Comparison of ENCODE assay signal across 24 cellular contexts in genomic region chr3:53049987-53050386, GRCh38.
"Had no signal": no experiment of that assay in that cellular context is flagged by ENCODE, and none has a peak within 500 bp of the region (broad histone marks: within the 10 kb centered on the region; RNA-seq: fewer than 3 reads in every experiment).

No MANE protein-coding gene starts in this region.

- DNase-seq: colonic mucosa; effector CD8-positive, alpha-beta T cell; endodermal cell; hypothalamus; immature natural killer cell; islet precursor cell; kidney glomerular epithelial cell; left colon; left ventricle myocardium superior; mucosa of descending colon; naive B cell; stimulated activated CD4-positive, alpha-beta T cell treated with anti-CD3 and anti-CD28 coated beads, Interleukin-2, amount 100 ng/mL, for 24 hours; stimulated activated CD4-positive, alpha-beta T cell treated with anti-CD3 and anti-CD28 coated beads, Interleukin-4, amount 100 ng/mL, for 24 hours; stimulated activated naive CD4-positive, alpha-beta T cell treated with Interleukin-2 at 50 U/mL for 16 hours; thyroid gland; trophoblast cell had no signal

- H3K27ac Mint-ChIP-seq: dendritic cell treated with granulocyte-macrophage colony-stimulating factor and Interleukin-4, amounts not matched to agents 40 ng/mL and 50 ng/mL, for 4 days; endodermal cell; immature natural killer cell; memory B cell; natural killer cell treated with Interleukin-12 subunit alpha and Interleukin-12 subunit beta and Interleukin-15 and Interleukin-18, amount 100 ng/mL, for 72 hours; neural progenitor cell; progenitor cell of endocrine pancreas; stimulated activated effector memory CD8-positive, alpha-beta T cell treated with anti-CD3 and anti-CD28 coated beads, Interleukin-12 subunit alpha, Interleukin-12 subunit beta, amount 100 ng/mL, for 72 hours had no signal

- H3K36me3 Mint-ChIP-seq: immature natural killer cell; memory B cell; naive B cell; natural killer cell treated with Interleukin-12 subunit alpha and Interleukin-12 subunit beta and Interleukin-15 and Interleukin-18, amount 100 ng/mL, for 72 hours; neural progenitor cell had no signal

- H3K4me3 Mint-ChIP-seq: dendritic cell treated with granulocyte-macrophage colony-stimulating factor and Interleukin-4, amounts not matched to agents 40 ng/mL and 50 ng/mL, for 4 days; endodermal cell; memory B cell; naive B cell; natural killer cell treated with Interleukin-12 subunit alpha and Interleukin-12 subunit beta and Interleukin-15 and Interleukin-18, amount 100 ng/mL, for 72 hours; neural progenitor cell; stimulated activated effector memory CD8-positive, alpha-beta T cell treated with anti-CD3 and anti-CD28 coated beads, Interleukin-12 subunit alpha, Interleukin-12 subunit beta, amount 100 ng/mL, for 72 hours had no signal

- H3K27me3 Mint-ChIP-seq: memory B cell; naive B cell; natural killer cell treated with Interleukin-12 subunit alpha and Interleukin-12 subunit beta and Interleukin-15 and Interleukin-18, amount 100 ng/mL, for 72 hours had no signal

- ATAC-seq: esophagus mucosa; left colon; left ventricle myocardium superior; mucosa of descending colon; natural killer cell treated with Interleukin-12 subunit alpha and Interleukin-12 subunit beta and Interleukin-15 and Interleukin-18, amount 100 ng/mL, for 72 hours; sciatic nerve; stimulated activated effector memory CD8-positive, alpha-beta T cell treated with anti-CD3 and anti-CD28 coated beads, Interleukin-12 subunit alpha, Interleukin-12 subunit beta, amount 100 ng/mL, for 72 hours had no signal

- H3K9me3 Mint-ChIP-seq: dendritic cell treated with granulocyte-macrophage colony-stimulating factor and Interleukin-4, amounts not matched to agents 40 ng/mL and 50 ng/mL, for 4 days; endodermal cell; immature natural killer cell; memory B cell; naive B cell; natural killer cell treated with Interleukin-12 subunit alpha and Interleukin-12 subunit beta and Interleukin-15 and Interleukin-18, amount 100 ng/mL, for 72 hours; neural progenitor cell; stimulated activated effector memory CD8-positive, alpha-beta T cell treated with anti-CD3 and anti-CD28 coated beads, Interleukin-12 subunit alpha, Interleukin-12 subunit beta, amount 100 ng/mL, for 72 hours had no signal
